In genomic region chr7:106865130-106866115, GRCh38 we compare ENCODE assay signal across 9 cellular contexts. TPM values are rescaled to one million over a fixed set of nuclear protein-coding genes. Genes with fewer than 3 reads are reported as not detected.
DNase-seq lines count a peak whose midpoint lies in the region; ATAC-seq and TF ChIP-seq lines count a peak whose summit lies in the region.
"Had no signal": no experiment of that assay in that cellular context is flagged by ENCODE, and none has a peak within 500 bp of the region (broad histone marks: within the 10 kb centered on the region; RNA-seq: fewer than 3 reads in every experiment).

Gene PIK3CG, plus strand, starts transcription at chr7:106865282. Its CDS starts 2,280 bp downstream, at chr7:106867562.

- no peaks in the 10 kb centered on the region for H3K9me3 ChIP-seq in SK-N-MC (ENCODE audit: low read depth, low read length)
- no peaks in the 10 kb centered on the region for H3K9me3 ChIP-seq in vagina
- H3K9me3 ChIP-seq in SK-N-SH = no peaks in the 10 kb centered on the region
- no peaks in the 10 kb centered on the region for H3K9me3 ChIP-seq in HAP-1
- H3K9me3 ChIP-seq: A549 had no signal

- H3K9ac ChIP-seq in SK-N-MC (ENCODE audit: insufficient read length) (peak within 1 kb of the TSS; percentile 51), SK-N-SH (no peak within 1 kb of the TSS)

- H3K4me2 ChIP-seq in SK-N-SH = no peak within 1 kb of the TSS
- H3K4me2 ChIP-seq: A549 had no signal

- peak; percentile 63 for ATAC-seq in HG03025 (IDR thresholded peaks at IDR 0.05; ENCODE audit: low FRiP score, unreplicated experiment)
- ATAC-seq in left cardiac atrium = peak; percentile 52 to 67
- ATAC-seq: A549 had no signal

- peaks cover 13% of the 10 kb centered on the region for H3K4me1 ChIP-seq in vagina
- peaks cover 0 to 4% of the 10 kb centered on the region in 2 experiments; a peak in 2 of 4 replicates for H3K4me1 ChIP-seq in SK-N-SH (ENCODE audit: control insufficient read depth in 1 of 2, insufficient read depth in 2 of 2, low read depth in 1 of 2, low read length in 1 of 2)
- H3K4me1 ChIP-seq in HAP-1 = no peaks in the 10 kb centered on the region
- H3K4me1 ChIP-seq: A549 had no signal

- 86% methylated on average over 13 of the region's 13 CpGs for WGBS in SK-N-SH (ENCODE audit: low lambda C conversion rate)

- in situ Hi-C loops in HAP-1 (cut with MboI; ENCODE audit: low sequenced_read_pairs) = no loop called here

- no peak for TF ChIP-seq RAD21 in SK-N-SH (IDR thresholded peaks at IDR 0.05; ENCODE audit: low read length)

- H3K27me3 ChIP-seq in vagina (no peaks in the 10 kb centered on the region), SK-N-SH (ENCODE audit: insufficient read depth) (no peaks in the 10 kb centered on the region), HAP-1 (ENCODE audit: low read depth) (peaks cover 20% of the 10 kb centered on the region)

- peaks cover 4% of the 10 kb centered on the region for H3K9me3 Mint-ChIP-seq in activated CD4-positive, alpha-beta T cell treated with anti-CD3 and anti-CD28 coated beads, Interleukin-2, amount 10 ng/mL, durations not matched to agents 24 days and 14 days

- H3K9me2 ChIP-seq in SK-N-SH = no peaks in the 10 kb centered on the region

- TF ChIP-seq CTCF in vagina (IDR thresholded peaks at IDR 0.05) (no peak), SK-N-SH (IDR thresholded peaks at IDR 0.05) (no peak)

- H3K36me3 ChIP-seq in SK-N-MC (ENCODE audit: insufficient read depth, low read length) (no peaks in the 10 kb centered on the region), vagina (no peaks in the 10 kb centered on the region), SK-N-SH (replicated peaks in 1 of 2; ENCODE audit: control insufficient read depth in 1 of 2, insufficient read depth in 2 of 2, low read length in 1 of 2) (no peaks in the 10 kb centered on the region), HAP-1 (replicated peaks) (no peaks in the 10 kb centered on the region)

- no peak for TF ChIP-seq POLR2A in vagina (IDR thresholded peaks at IDR 0.05)

- H3K27me3 Mint-ChIP-seq in activated CD4-positive, alpha-beta T cell treated with anti-CD3 and anti-CD28 coated beads, Interleukin-2, amount 10 ng/mL, durations not matched to agents 24 days and 14 days = no peaks in the 10 kb centered on the region

- intact Hi-C loops in activated CD4-positive, alpha-beta T cell treated with anti-CD3 and anti-CD28 coated beads, Interleukin-2, amount 10 ng/mL, durations not matched to agents 24 days and 14 days (cut with micrococcal nuclease) = loop anchor here (1.0 to 5.0 kb wide), 7 partner anchors 22 to 438 kb away; partner anchors contain the start of genes CCDC71L and HBP1
- intact Hi-C loops in left cardiac atrium (cut with DNase I) (no loop called here), vagina (cut with DNase I) (no loop called here)

- no peaks in the 10 kb centered on the region for H3F3A ChIP-seq in SK-N-SH (replicated peaks; ENCODE audit: insufficient read depth)

- CTCF ChIA-PET in SK-N-SH (lab: Yijun Ruan, JAX) = interaction anchor here (1.4 kb wide), 1 partner anchor 283 kb away, joined by 3 read pairs; no protein-coding TSS in a partner anchor

- H3K27ac ChIP-seq in SK-N-MC (no peak within 1 kb of the TSS), vagina (peak within 1 kb of the TSS; percentile 42), SK-N-SH (ENCODE audit: low read depth in 2 of 2, low read length in 1 of 2) (no peak within 1 kb of the TSS)
- H3K27ac ChIP-seq: A549 had no signal

- H2AFZ ChIP-seq in SK-N-SH (ENCODE audit: low read depth) = no peak within 1 kb of the TSS

- peaks cover 43% of the 10 kb centered on the region for H3K4me1 Mint-ChIP-seq in activated CD4-positive, alpha-beta T cell treated with anti-CD3 and anti-CD28 coated beads, Interleukin-2, amount 10 ng/mL, durations not matched to agents 24 days and 14 days

- peak within 1 kb of the TSS; percentile 95 for H3K4me3 Mint-ChIP-seq in activated CD4-positive, alpha-beta T cell treated with anti-CD3 and anti-CD28 coated beads, Interleukin-2, amount 10 ng/mL, durations not matched to agents 24 days and 14 days

- peak; percentile 80 for DNase-seq in activated CD4-positive, alpha-beta T cell treated with anti-CD3 and anti-CD28 coated beads, Interleukin-2, amount 10 ng/mL, durations not matched to agents 24 days and 14 days
- DNase-seq in activated CD4-positive, alpha-beta T cell treated with anti-CD3 and anti-CD28 coated beads for 4 hours = no peak
- DNase-seq in SK-N-MC (ENCODE audit: low read depth, low spot score) (no peak), left cardiac atrium (no peak), vagina (ENCODE audit: extremely low spot score in 2 of 2) (no peak), SK-N-SH (no peak), HAP-1 (ENCODE audit: low spot score in 2 of 2) (no peak)

- H3K4me3 ChIP-seq in SK-N-MC = peak within 1 kb of the TSS; percentile 65
- H3K4me3 ChIP-seq in vagina = peak within 1 kb of the TSS; percentile 27 to 34
- no peak within 1 kb of the TSS for H3K4me3 ChIP-seq in SK-N-SH (ENCODE audit: low read depth in 2 of 2, low read length in 1 of 2)
- no peak within 1 kb of the TSS for H3K4me3 ChIP-seq in HAP-1
- H3K4me3 ChIP-seq: A549 had no signal

- TF ChIP-seq EP300 in SK-N-SH (IDR thresholded peaks at IDR 0.05; ENCODE audit: borderline replicate concordance in 1 of 2, low read depth in 1 of 2, low read length in 1 of 2) = no peak

- H3K27ac Mint-ChIP-seq in activated CD4-positive, alpha-beta T cell treated with anti-CD3 and anti-CD28 coated beads, Interleukin-2, amount 10 ng/mL, durations not matched to agents 24 days and 14 days = peak within 1 kb of the TSS; percentile 93

- H3K36me3 Mint-ChIP-seq in activated CD4-positive, alpha-beta T cell treated with anti-CD3 and anti-CD28 coated beads, Interleukin-2, amount 10 ng/mL, durations not matched to agents 24 days and 14 days (ENCODE audit: low read depth) = peaks cover 39% of the 10 kb centered on the region

- H3K79me2 ChIP-seq in SK-N-SH (ENCODE audit: insufficient read depth) = no peaks in the 10 kb centered on the region

- H4K20me1 ChIP-seq in SK-N-SH (ENCODE audit: insufficient read depth) = no peaks in the 10 kb centered on the region

- POLR2A ChIA-PET in SK-N-SH (lab: Yijun Ruan, JAX) = no interaction called here

TF ChIP-seq in SK-N-SH, 30 proteins besides CTCF, POLR2A, EP300 and RAD21:
- TF ChIP-seq RXRA (IDR thresholded peaks at IDR 0.05; ENCODE audit: borderline replicate concordance, low read depth) = no peak
- no peak for TF ChIP-seq SIN3A (IDR thresholded peaks at IDR 0.05; ENCODE audit: borderline replicate concordance, low read depth, low read length)
- no peak for TF ChIP-seq ZBTB33 (IDR thresholded peaks at IDR 0.05; ENCODE audit: borderline replicate concordance, low read depth)
- no peak for TF ChIP-seq POLR2AphosphoS5 (IDR thresholded peaks at IDR 0.05; ENCODE audit: low read depth, low read length)

RNA-seq across cellular contexts. Expression of gene PIK3CG, which starts in this region (rescaled TPM):
- 28.1 and 29.2 TPM in 2 replicates for total RNA-seq in activated CD4-positive, alpha-beta T cell treated with anti-CD3 and anti-CD28 coated beads, Interleukin-2, amount 10 ng/mL, durations not matched to agents 24 days and 14 days
- total RNA-seq in left cardiac atrium (1 to 10 TPM; 2.4 to 3.0 TPM), vagina (4.4 TPM)
- polyA plus RNA-seq in SK-N-SH (2012; rRNA removed) = not detected in 2 replicates
- polyA plus RNA-seq in SK-N-SH (2012; cell fraction: cytosol; rRNA removed) = under 0.01 TPM in 1 of 2 replicates, not detected in the other
- not detected in 2 replicates for polyA plus RNA-seq in SK-N-SH (2012; cell fraction: nucleus; rRNA removed)
- polyA plus RNA-seq: A549 had no signal

Comparison
In these comparisons a context has a peak if more than half of its experiments do, and no peak if none do; other contexts are left out.
1. H3K4me3 ChIP-seq: peak in SK-N-MC (single experiment) and vagina (2 of 2); none in SK-N-SH (0 of 2) and HAP-1 (single experiment).